Comparison of ENCODE assay signal across 8 cellular contexts in the genomic region with DNA sequence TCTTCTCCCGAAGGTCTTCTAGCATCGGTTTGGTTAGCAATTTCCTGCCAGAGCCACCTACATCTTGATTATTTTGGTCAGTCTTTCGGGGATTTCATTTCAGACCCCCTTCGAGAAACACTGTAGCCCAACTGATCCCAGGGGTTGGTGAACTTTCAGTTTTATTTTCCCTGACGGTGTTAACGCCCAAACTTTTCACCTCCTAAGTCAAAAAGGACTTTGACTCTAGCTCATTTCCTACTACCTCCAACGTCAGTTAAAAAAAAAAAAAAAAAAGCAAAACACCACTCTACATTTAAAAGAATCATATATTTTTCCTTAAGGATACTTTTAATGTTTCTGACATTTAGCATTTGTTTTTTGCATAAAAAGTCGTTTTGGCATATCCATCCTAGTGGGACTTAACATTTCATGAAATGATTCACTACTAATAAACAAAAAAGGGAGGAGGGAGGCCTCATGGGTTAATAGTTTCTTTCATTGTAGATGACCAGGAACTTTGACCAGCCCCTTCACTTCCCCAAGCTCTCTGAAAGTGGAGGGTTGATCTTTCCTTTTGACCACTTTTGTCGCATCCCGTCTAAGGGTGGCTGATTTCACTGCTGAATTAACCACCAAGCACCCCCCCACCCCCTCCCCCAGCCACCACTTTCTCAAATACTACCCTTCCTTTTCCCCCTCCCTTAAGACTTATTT. TPM values are rescaled to one million over a fixed set of nuclear protein-coding genes. Genes with fewer than 3 reads are reported as not detected.
DNase-seq lines count a peak whose midpoint lies in the region; ATAC-seq and TF ChIP-seq lines count a peak whose summit lies in the region.

No MANE protein-coding gene starts in this region.

- peak overlapping the region; percentile 68 to 81 for H3K4me3 ChIP-seq in testis

- peaks cover 20% of the 10 kb centered on the region for H3K4me1 Mint-ChIP-seq in activated naive CD8-positive, alpha-beta T cell treated with anti-CD3 and anti-CD28 coated beads for 36 hours

- WGBS in testis, 2 donors, result 12 to 17% methylated on average over 10 of the region's 10 CpGs

- H3K4me1 ChIP-seq in testis, result peaks cover 15% of the 10 kb centered on the region

- ATAC-seq in GM21390 (IDR thresholded peaks at IDR 0.05; ENCODE audit: unreplicated experiment), result no peak

- intact Hi-C loops in testis (cut with DNase I; ENCODE audit: low total_unique reads), result no loop called here

- H3K36me3 Mint-ChIP-seq in activated naive CD8-positive, alpha-beta T cell treated with anti-CD3 and anti-CD28 coated beads for 36 hours, result no peaks in the 10 kb centered on the region

- H3K27me3 ChIP-seq in testis, result no peaks in the 10 kb centered on the region

- peak overlapping the region; percentile 89 for H3K4me3 Mint-ChIP-seq in activated naive CD8-positive, alpha-beta T cell treated with anti-CD3 and anti-CD28 coated beads for 36 hours

- TF ChIP-seq POLR2A in testis (IDR thresholded peaks at IDR 0.05), result no peak

- TF ChIP-seq CTCF in testis (IDR thresholded peaks at IDR 0.05), result no peak

- H3K27me3 Mint-ChIP-seq in activated naive CD8-positive, alpha-beta T cell treated with anti-CD3 and anti-CD28 coated beads for 36 hours, result peaks cover 43% of the 10 kb centered on the region

- H3K9me3 Mint-ChIP-seq in activated naive CD8-positive, alpha-beta T cell treated with anti-CD3 and anti-CD28 coated beads for 36 hours, result no peaks in the 10 kb centered on the region

- peak overlapping the region in 1 of 2 donors; percentile 96 for H3K27ac ChIP-seq in testis

- no peak overlapping the region for H3K27ac Mint-ChIP-seq in activated naive CD8-positive, alpha-beta T cell treated with anti-CD3 and anti-CD28 coated beads for 36 hours

- H3K36me3 ChIP-seq in testis (ENCODE audit: low read depth, missing control alignments), result no peaks in the 10 kb centered on the region

- no peaks in the 10 kb centered on the region for H3K9me3 ChIP-seq in testis

- DNase-seq in NCI-H510A treated with DMSO at 0.1 percent for 48 hours (lab: John Stamatoyannopoulos, UW), result peak; percentile 56
- DNase-seq in NCI-H510A (lab: John Stamatoyannopoulos, UW), result no peak
- no peak for DNase-seq in activated naive CD8-positive, alpha-beta T cell treated with anti-CD3 and anti-CD28 coated beads for 36 hours
- DNase-seq in kidney glomerular epithelial cell (lab: John Stamatoyannopoulos, UW), result peak; percentile 21
- no peak for DNase-seq in testis
- DNase-seq in activated effector memory CD4-positive, alpha-beta T cell treated with anti-CD3 and anti-CD28 coated beads, Interleukin-2, amount 50 U/mL, for 16 hours, result no peak
- no peak for DNase-seq in MV-4-11 (lab: John Stamatoyannopoulos, UW)

RNA-seq across cellular contexts. Expression of a gene that starts 0.8 kb away (rescaled TPM):
- total RNA-seq in activated naive CD8-positive, alpha-beta T cell treated with anti-CD3 and anti-CD28 coated beads for 36 hours, result 1 to 10 TPM; 1.1 to 1.5 TPM
- 10 to 100 TPM; 23.3 to 25.4 TPM for total RNA-seq in testis
- 18.5 TPM for polyA plus RNA-seq in testis (ENCODE audit: insufficient read depth, low read depth, low replicate concordance)

Comparison
In these comparisons a context has a peak if more than half of its experiments do, and no peak if none do; other contexts are left out.
1. DNase-seq: peak in NCI-H510A treated with DMSO at 0.1 percent for 48 hours (single experiment) and kidney glomerular epithelial cell (single experiment); none in NCI-H510A (single experiment), activated naive CD8-positive, alpha-beta T cell treated with anti-CD3 and anti-CD28 coated beads for 36 hours (single experiment), testis (single experiment), activated effector memory CD4-positive, alpha-beta T cell treated with anti-CD3 and anti-CD28 coated beads, Interleukin-2, amount 50 U/mL, for 16 hours (single experiment) and MV-4-11 (single experiment).
2. RNA of a gene that starts 0.8 kb away (total RNA-seq): 23.3 to 25.4 TPM in testis; 1.1 to 1.5 TPM in activated naive CD8-positive, alpha-beta T cell treated with anti-CD3 and anti-CD28 coated beads for 36 hours; every median in the first group is over 4 times any median in the second.